Comparison of ENCODE assay signal across 9 cellular contexts in genomic region chr5:173823721-173824567, GRCh38.
DNase-seq lines count a peak whose midpoint lies in the region; ATAC-seq, FAIRE-seq and TF ChIP-seq lines count a peak whose summit lies in the region.
"Had no signal": no experiment of that assay in that cellular context is flagged by ENCODE, and none has a peak within 500 bp of the region (broad histone marks: within the 10 kb centered on the region; RNA-seq: fewer than 3 reads in every experiment).

No MANE protein-coding gene starts in this region.

- no peak overlapping the region for H4K5ac ChIP-seq in IMR-90 (ENCODE audit: low read depth, low read length)

- CTCF ChIA-PET in IMR-90 (lab: Yijun Ruan, JAX) = interaction anchor here (0.6 to 0.8 kb wide), 2 partner anchors 14 to 150 kb away, joined by 3 to 5 read pairs; no protein-coding TSS in a partner anchor
- CTCF ChIA-PET in HepG2 (lab: Yijun Ruan, JAX; ENCODE audit: low intra/inter-chr PET ratio, low total read pairs) = no interaction called here

- H3K27ac ChIP-seq in IMR-90 (ENCODE audit: insufficient read depth, low read length) = peak overlapping the region; percentile 20
- H3K27ac ChIP-seq in HepG2 (ENCODE audit: extremely low read length, insufficient read depth, low read length) = peak overlapping the region; percentile 69

- TF ChIP-seq CTCF in IMR-90 (conservative IDR thresholded peaks at IDR 0.05; ENCODE audit: low read depth, low read length) (no peak), HepG2 (CRISPR knock-in tag; IDR thresholded peaks at IDR 0.05) (no peak), type B pancreatic cell (conservative IDR thresholded peaks at IDR 0.05) (no peak), natural killer cell (IDR thresholded peaks at IDR 0.05) (no peak)

- no peaks in the 10 kb centered on the region for H3K79me1 ChIP-seq in IMR-90 (ENCODE audit: low read depth in 1 of 2, low read length in 2 of 2)

- in situ Hi-C loops in IMR-90 (cut with MboI; ENCODE audit: low sequenced_read_pairs) = no loop called here
- in situ Hi-C loops in T47D (cut with HindIII; ENCODE audit: low pct_unique_long_range_greater_than_20kb, low sequenced_read_pairs) = no loop called here
- in situ Hi-C loops in HepG2 (cut with HindIII; ENCODE audit: extremely low pct_ligation_motif_present, low pct_unique_long_range_greater_than_20kb) = no loop called here

- no peak for TF ChIP-seq POLR2A in IMR-90 (IDR thresholded peaks at IDR 0.05; ENCODE audit: low read depth, low read length)
- peak; percentile 25 to 51; a peak in 2 of 4 replicates for TF ChIP-seq POLR2A in HepG2 (IDR thresholded peaks at IDR 0.05; ENCODE audit: insufficient read depth in 1 of 2, low read depth in 2 of 2, low read length in 2 of 2)

- peaks cover 11% of the 10 kb centered on the region for H3K4me1 ChIP-seq in IMR-90 (ENCODE audit: control insufficient read depth, insufficient read depth, low read length)
- peaks cover 73% of the 10 kb centered on the region for H3K4me1 ChIP-seq in HepG2 (ENCODE audit: insufficient read depth, low read length)

- H3K4me1 Mint-ChIP-seq in type B pancreatic cell (ENCODE audit: unreplicated experiment) (peaks cover 43% of the 10 kb centered on the region), natural killer cell (peaks cover 0 to 13% of the 10 kb centered on the region in 2 donors)

- peak overlapping the region; percentile 56; the same call in 1 of the 2 replicates for H4K91ac ChIP-seq in IMR-90 (ENCODE audit: insufficient read depth, low read depth, low read length)

- no peak for TF ChIP-seq RAD21 in IMR-90 (IDR thresholded peaks at IDR 0.05; ENCODE audit: low read length)
- no peak for TF ChIP-seq RAD21 in HepG2 (CRISPR knock-in tag; IDR thresholded peaks at IDR 0.05)

- peak overlapping the region in 1 of 2 experiments; percentile 15; a peak in 1 of 4 replicates for H4K8ac ChIP-seq in IMR-90 (ENCODE audit: low read depth in 2 of 2, low read length in 2 of 2)

- H3K27me3 ChIP-seq in IMR-90 (ENCODE audit: control insufficient read depth, insufficient read depth, low read length) = no peaks in the 10 kb centered on the region
- no peaks in the 10 kb centered on the region for H3K27me3 ChIP-seq in HepG2 (ENCODE audit: control insufficient read depth in 1 of 2, insufficient read depth in 2 of 2, low read length in 2 of 2)

- no peak overlapping the region for H2AK9ac ChIP-seq in IMR-90 (replicated peaks; ENCODE audit: low read depth, low read length, poor library complexity)

- peak overlapping the region; percentile 28 for H3K4ac ChIP-seq in IMR-90 (ENCODE audit: low read depth, low read length)

- intact Hi-C loops in IMR-90 (cut with micrococcal nuclease) = loop anchor here (1.0 to 5.0 kb wide), 2 partner anchors 42 to 207 kb away; partner anchors contain the start of gene BOD1
- intact Hi-C loops in HepG2 (cut with micrococcal nuclease; ENCODE audit: unreplicated experiment) = loop anchor here (2.0 to 10.0 kb wide), 5 partner anchors 17 to 207 kb away; partner anchors contain the start of genes BOD1 and CPEB4
- intact Hi-C loops in natural killer cell (cut with micrococcal nuclease) = no loop called here

- dilution Hi-C loops in IMR-90 (cut with HindIII; ENCODE audit: low sequenced_read_pairs, unreplicated experiment) = no loop called here

- H2AK5ac ChIP-seq in IMR-90 (ENCODE audit: low read depth, low read length) = peak overlapping the region; percentile 29

- H3K56ac ChIP-seq in IMR-90 (ENCODE audit: extremely low read depth, insufficient read depth, low read length) = 0 out of 2 replicates have a peak overlapping the region, but pooled peaks have one; percentile 7

- H3K9ac ChIP-seq in IMR-90 (ENCODE audit: low read depth, low read length) (no peak overlapping the region), HepG2 (ENCODE audit: insufficient read depth, low read depth, low read length) (peak overlapping the region; percentile 42)

- POLR2A ChIA-PET in IMR-90 (lab: Charles Lee; ENCODE audit: unreplicated experiment) = interaction anchor here (0.7 to 1.0 kb wide), 2 partner anchors 33 to 508 kb away, joined by 3 read pairs; no protein-coding TSS in a partner anchor
- POLR2A ChIA-PET in HepG2 (lab: Yijun Ruan, JAX) = interaction anchor here (0.6 to 5.1 kb wide), 26 partner anchors 10 to 208 kb away, joined by 3 to 45 read pairs (median 6); partner anchors contain the start of gene CPEB4

- peaks cover 6% of the 10 kb centered on the region for H3K9me3 Mint-ChIP-seq in type B pancreatic cell
- H3K9me3 Mint-ChIP-seq in natural killer cell = peaks cover 0 to 6% of the 10 kb centered on the region in 2 donors

- H4K20me1 ChIP-seq in IMR-90 (ENCODE audit: insufficient read depth, low read length) (no peaks in the 10 kb centered on the region), HepG2 (ENCODE audit: insufficient read depth, low read length) (no peaks in the 10 kb centered on the region)

- BruUV-seq in IMR-90 (replicated peaks; lab: Mats Ljungman, UMichigan) (no TSS peak), HepG2 (replicated peaks; lab: Mats Ljungman, UMichigan) (TSS peak; percentile 82)

- H3K14ac ChIP-seq in IMR-90 (replicated peaks; ENCODE audit: low read depth, low read length) = 0 out of 2 replicates have a peak overlapping the region, but pooled peaks have one; percentile 5

- H3K4me2 ChIP-seq in IMR-90 (ENCODE audit: low read depth, low read length) (peak overlapping the region; percentile 23), HepG2 (ENCODE audit: low read depth, low read length) (peak overlapping the region; percentile 77)

- H3K4me3 ChIP-seq in IMR-90 (ENCODE audit: insufficient read depth, low read depth, low read length) (no peak overlapping the region), HepG2 (replicated peaks in 1 of 3; ENCODE audit: insufficient read depth in 1 of 3, low read depth in 2 of 3, low read length in 3 of 3) (peak overlapping the region in 2 of 3 experiments; percentile 38 to 49; a peak in 5 of 6 replicates)

- no peaks in the 10 kb centered on the region for H3K79me2 ChIP-seq in HepG2 (ENCODE audit: insufficient read depth, low read length)

- H3K36me3 ChIP-seq in IMR-90 (ENCODE audit: control insufficient read depth, insufficient read depth, low read length) (no peaks in the 10 kb centered on the region), HepG2 (replicated peaks in 1 of 2; ENCODE audit: control insufficient read depth in 1 of 2, insufficient read depth in 2 of 2, low read length in 2 of 2) (no peaks in the 10 kb centered on the region)

- TF ChIP-seq EP300 in HepG2 (IDR thresholded peaks at IDR 0.05; ENCODE audit: low read depth in 2 of 2, low read length in 2 of 2) (peak in 1 of 2 experiments; percentile 97; a peak in 2 of 4 replicates), HepG2 (CRISPR knock-in tag; IDR thresholded peaks at IDR 0.05; ENCODE audit: borderline replicate concordance) (peak; percentile 91)

- 100% methylated on average over 1 of the region's 10 CpGs; no CpG with 5 or more reads in 1 of the 2 experiments for WGBS in IMR-90 (ENCODE audit: extremely low coverage in 2 of 2, insufficient read length in 1 of 2), 2 experiments
- WGBS in HepG2 (ENCODE audit: low lambda C conversion rate) = 18% methylated on average over 8 of the region's 10 CpGs

- peak; percentile 89 for FAIRE-seq in HepG2 (lab: Jason Lieb, UNC)

- peak overlapping the region; percentile 38 for H2BK20ac ChIP-seq in IMR-90 (ENCODE audit: low read depth, low read length)

- H2AFZ ChIP-seq in IMR-90 (replicated peaks; ENCODE audit: low read length, poor library complexity) (peak overlapping the region; percentile 2), HepG2 (ENCODE audit: low read length) (no peak overlapping the region)

- peak; percentile 85 for DNase-seq in IMR-90
- DNase-seq in T47D (ENCODE audit: low read depth in 1 of 2, low spot score in 1 of 2) = peak; percentile 64 to 99
- DNase-seq in HepG2 (ENCODE audit: low spot score) = peak; percentile 98
- no peak for DNase-seq in type B pancreatic cell (ENCODE audit: extremely low spot score, unreplicated experiment)
- DNase-seq in activated naive CD4-positive, alpha-beta T cell treated with Interleukin-2 at 50 U/mL for 16 hours = no peak
- DNase-seq in stimulated activated naive CD4-positive, alpha-beta T cell treated with Interleukin-2 at 50 U/mL for 16 hours (lab: John Stamatoyannopoulos, UW) = no peak
- DNase-seq in natural killer cell = no peak
- DNase-seq in DMS79 treated with DMSO at 0.1 percent for 48 hours (lab: John Stamatoyannopoulos, UW) = no peak
- DNase-seq: activated naive CD8-positive, alpha-beta T cell treated with anti-CD3 and anti-CD28 coated beads, Interleukin-2, amount 50 U/mL, for 24 hours had no signal

- H3K4me3 Mint-ChIP-seq in type B pancreatic cell = peak overlapping the region; percentile 49
- H3K4me3 Mint-ChIP-seq in natural killer cell = no peak overlapping the region
- H3K4me3 Mint-ChIP-seq: activated naive CD8-positive, alpha-beta T cell treated with anti-CD3 and anti-CD28 coated beads, Interleukin-2, amount 50 U/mL, for 24 hours had no signal

- H3K36me3 Mint-ChIP-seq in type B pancreatic cell (peaks cover 7% of the 10 kb centered on the region), natural killer cell (no peaks in the 10 kb centered on the region)

- no peak overlapping the region for H3K23ac ChIP-seq in IMR-90 (ENCODE audit: low read depth, low read length)

- H3K27me3 Mint-ChIP-seq in type B pancreatic cell (no peaks in the 10 kb centered on the region), natural killer cell (ENCODE audit: low read depth in 2 of 2) (no peaks in the 10 kb centered on the region)
- H3K27me3 Mint-ChIP-seq: activated naive CD8-positive, alpha-beta T cell treated with anti-CD3 and anti-CD28 coated beads, Interleukin-2, amount 50 U/mL, for 24 hours had no signal

- H2BK5ac ChIP-seq in IMR-90 (ENCODE audit: low read depth, low read length, poor library complexity, severe bottlenecking) = peak overlapping the region; percentile 0

- H3K18ac ChIP-seq in IMR-90 (ENCODE audit: low read depth, low read length) = peak overlapping the region; percentile 13; the same call in 1 of the 2 replicates

- H2BK120ac ChIP-seq in IMR-90 (ENCODE audit: low read depth, low read length) = peak overlapping the region; percentile 22

- H3K9me1 ChIP-seq in IMR-90 (ENCODE audit: insufficient read depth, low read length) = peaks cover 6% of the 10 kb centered on the region; the same call in 1 of the 2 replicates

- ATAC-seq in IMR-90 (ENCODE audit: low read depth) (peak; percentile 94), HepG2 (peak; percentile 86), natural killer cell (no peak)
- ATAC-seq: activated naive CD8-positive, alpha-beta T cell treated with anti-CD3 and anti-CD28 coated beads, Interleukin-2, amount 50 U/mL, for 24 hours had no signal

- H3K9me3 ChIP-seq in IMR-90 (ENCODE audit: control insufficient read depth, insufficient read depth, low read length) = peaks cover 5% of the 10 kb centered on the region
- H3K9me3 ChIP-seq in HepG2 (ENCODE audit: low read length) = peaks cover 7% of the 10 kb centered on the region; the same call in 1 of the 2 replicates

- H2BK15ac ChIP-seq in IMR-90 (ENCODE audit: low read depth, low read length) = peak overlapping the region; percentile 24; the same call in 1 of the 3 replicates

- H3K27ac Mint-ChIP-seq in type B pancreatic cell (peak overlapping the region; percentile 90), natural killer cell (no peak overlapping the region)
- H3K27ac Mint-ChIP-seq: activated naive CD8-positive, alpha-beta T cell treated with anti-CD3 and anti-CD28 coated beads, Interleukin-2, amount 50 U/mL, for 24 hours had no signal

TF ChIP-seq in HepG2, 621 proteins besides CTCF, POLR2A, EP300 and RAD21 (continues in another document):
- peak; percentile 66 for TF ChIP-seq ZEB1 (IDR thresholded peaks at IDR 0.05; ENCODE audit: insufficient replicate concordance, low read depth)

Comparison
In these comparisons a context has a peak if more than half of its experiments do, and no peak if none do; other contexts are left out.
1. ATAC-seq: peak in IMR-90 (single experiment) and HepG2 (single experiment); none in natural killer cell (0 of 3).
2. DNase-seq: peak in IMR-90 (single experiment), T47D (2 of 2) and HepG2 (single experiment); none in type B pancreatic cell (single experiment), activated naive CD4-positive, alpha-beta T cell treated with Interleukin-2 at 50 U/mL for 16 hours (single experiment), stimulated activated naive CD4-positive, alpha-beta T cell treated with Interleukin-2 at 50 U/mL for 16 hours (single experiment), natural killer cell (single experiment) and DMS79 treated with DMSO at 0.1 percent for 48 hours (single experiment).